8 cellular contexts compared by ENCODE assay signal in genomic region chr16:56450901-56451752, GRCh38. TPM values are rescaled to one million over a fixed set of nuclear protein-coding genes. Genes with fewer than 3 reads are reported as not detected.
DNase-seq lines count a peak whose midpoint lies in the region; ATAC-seq and TF ChIP-seq lines count a peak whose summit lies in the region.

Gene NUDT21 (minus strand): TSS chr16:56451332. CDS start chr16:56451202, 130 bp downstream.
Gene OGFOD1 (plus strand): TSS chr16:56451554. CDS start chr16:56451613, 59 bp downstream.

- peak; percentile 75 for TF ChIP-seq POLR2A in GM19099 (IDR thresholded peaks at IDR 0.05; ENCODE audit: extremely low read depth, insufficient read length, low read depth)

- peak; percentile 98 for ATAC-seq in HG03432 (IDR thresholded peaks at IDR 0.05; ENCODE audit: unreplicated experiment)

- DNase-seq in AG20443 (ENCODE audit: low spot score) = peak; percentile 99
- DNase-seq in NCI-H510A (lab: John Stamatoyannopoulos, UW) = peak; percentile 84
- peak; percentile 86 for DNase-seq in activated CD4-positive, alpha-beta T cell treated with anti-CD3 and anti-CD28 coated beads for 1 hour
- peak; percentile 100 for DNase-seq in cerebellum (ENCODE audit: low spot score)
- DNase-seq in islet precursor cell = peak; percentile 99
- peak; percentile 82 to 89 (median 82) for DNase-seq in stimulated activated CD4-positive, alpha-beta T cell treated with anti-CD3 and anti-CD28 coated beads, Interleukin-12 subunit alpha, Interleukin-12 subunit beta, amount 100 ng/mL, for 48 hours (ENCODE audit: low read depth in 2 of 3, low spot score in 1 of 3)

RNA-seq across cellular contexts. Expression of gene NUDT21, which starts in this region (rescaled TPM):
- total RNA-seq in cerebellum = 159 TPM

RNA-seq across cellular contexts. Expression of gene OGFOD1, which starts in this region (rescaled TPM):
- total RNA-seq in cerebellum = 24.8 TPM

Comparison
In these comparisons a context has a peak if more than half of its experiments do, and no peak if none do; other contexts are left out.
1. Peak in every context shown above with its lines: DNase-seq and ATAC-seq.